16 cellular contexts compared by ENCODE assay signal in genomic region chr4:100017627-100018310, GRCh38.
A peak's percentile ranks its signal among the peaks of the same experiment; 100 is the strongest.
DNase-seq lines count a peak whose midpoint lies in the region; ATAC-seq, FAIRE-seq and TF ChIP-seq lines count a peak whose summit lies in the region.
"Had no signal": no experiment of that assay in that cellular context is flagged by ENCODE, and none has a peak within 500 bp of the region (broad histone marks: within the 10 kb centered on the region; RNA-seq: fewer than 3 reads in every experiment).

No MANE protein-coding gene starts in this region.

- TF ChIP-seq EP300 in HepG2 (IDR thresholded peaks at IDR 0.05; ENCODE audit: low read depth in 2 of 2, low read length in 2 of 2) (no peak), HepG2 (CRISPR knock-in tag; IDR thresholded peaks at IDR 0.05; ENCODE audit: borderline replicate concordance) (no peak), gastroesophageal sphincter (IDR thresholded peaks at IDR 0.05) (no peak)

- intact Hi-C loops in PC-9 (cut with micrococcal nuclease; ENCODE audit: unreplicated experiment) = no loop called here
- intact Hi-C loops in HepG2 (cut with micrococcal nuclease; ENCODE audit: unreplicated experiment) = no loop called here

- CTCF ChIA-PET in PC-9 (lab: Charles Lee) (interaction anchor here (0.6 to 0.9 kb wide), 2 partner anchors 9 to 246 kb away, joined by 3 to 5 read pairs; no protein-coding TSS in a partner anchor), HepG2 (lab: Yijun Ruan, JAX; ENCODE audit: low intra/inter-chr PET ratio, low total read pairs) (no interaction called here)

- H3F3A ChIP-seq in PC-9 (ENCODE audit: insufficient read depth, low read depth) = no peaks in the 10 kb centered on the region

- POLR2A ChIA-PET in PC-9 (lab: Charles Lee; ENCODE audit: unreplicated experiment) (no interaction called here), HepG2 (lab: Yijun Ruan, JAX) (no interaction called here)

- H3K9me2 ChIP-seq in PC-9 (ENCODE audit: insufficient read depth) = no peaks in the 10 kb centered on the region

- H3K4me2 ChIP-seq in PC-9 (0 out of 2 replicates have a peak overlapping the region, but pooled peaks have one; percentile 11), HepG2 (ENCODE audit: low read depth, low read length) (no peak overlapping the region)

- H3K27ac ChIP-seq in 22Rv1 (peak overlapping the region; percentile 56), PC-9 (peak overlapping the region; percentile 47; the same call in 1 of the 2 replicates), HepG2 (ENCODE audit: extremely low read length, insufficient read depth, low read length) (no peak overlapping the region), gastroesophageal sphincter (no peak overlapping the region)
- H3K27ac ChIP-seq: esophagus squamous epithelium, lower lobe of right lung had no signal

- DNase-seq in PC-9 = peak in 1 of 2 experiments; percentile 53
- DNase-seq in HepG2 (ENCODE audit: low spot score) = no peak
- DNase-seq in NCI-H2227 treated with DMSO at 0.1 percent for 48 hours (lab: John Stamatoyannopoulos, UW) = no peak
- DNase-seq in central memory CD4-positive, alpha-beta T cell = no peak
- DNase-seq: activated CD4-positive, alpha-beta memory T cell treated with anti-CD3 and anti-CD28 coated beads for 36 hours; esophagus squamous epithelium; Kasumi-1; lower lobe of right lung; NCI-H524 treated with DMSO at 0.1 percent for 48 hours; posterior cingulate gyrus had no signal

- H3K9me3 ChIP-seq in PC-9 (ENCODE audit: insufficient read depth, low read depth) (peaks cover 3% of the 10 kb centered on the region; the same call in 1 of the 2 replicates), HepG2 (ENCODE audit: low read length) (no peaks in the 10 kb centered on the region), gastroesophageal sphincter (no peaks in the 10 kb centered on the region)
- H3K9me3 ChIP-seq: esophagus squamous epithelium, lower lobe of right lung had no signal

- TF ChIP-seq CTCF in 22Rv1 (IDR thresholded peaks at IDR 0.05) (no peak), PC-9 (conservative IDR thresholded peaks at IDR 0.05) (no peak), HepG2 (CRISPR knock-in tag; IDR thresholded peaks at IDR 0.05) (no peak), gastroesophageal sphincter (IDR thresholded peaks at IDR 0.05) (no peak)

- no peak for TF ChIP-seq RAD21 in HepG2 (CRISPR knock-in tag; IDR thresholded peaks at IDR 0.05)

- H4K20me1 ChIP-seq in PC-9 (ENCODE audit: insufficient read depth) = no peaks in the 10 kb centered on the region
- no peaks in the 10 kb centered on the region for H4K20me1 ChIP-seq in HepG2 (ENCODE audit: insufficient read depth, low read length)

- TF ChIP-seq POLR2A in HepG2 (IDR thresholded peaks at IDR 0.05; ENCODE audit: insufficient read depth in 1 of 2, low read depth in 2 of 2, low read length in 2 of 2) (no peak), gastroesophageal sphincter (IDR thresholded peaks at IDR 0.05) (no peak)

- peak; percentile 94 for ATAC-seq in GM18907 (IDR thresholded peaks at IDR 0.05; ENCODE audit: unreplicated experiment)
- ATAC-seq in HG02981 (IDR thresholded peaks at IDR 0.05; ENCODE audit: unreplicated experiment) = peak; percentile 83
- ATAC-seq in HepG2 = no peak
- ATAC-seq in gastroesophageal sphincter = no peak
- ATAC-seq: lower lobe of right lung had no signal

- H3K4me3 ChIP-seq in PC-9 (no peak overlapping the region), HepG2 (replicated peaks in 1 of 3; ENCODE audit: insufficient read depth in 1 of 3, low read depth in 2 of 3, low read length in 3 of 3) (no peak overlapping the region), gastroesophageal sphincter (no peak overlapping the region)
- H3K4me3 ChIP-seq: esophagus squamous epithelium, lower lobe of right lung had no signal

- WGBS in HepG2 (ENCODE audit: low lambda C conversion rate) = 0% methylated on average over 3 of the region's 3 CpGs
- 78 to 93% methylated on average over 3 of the region's 3 CpGs for WGBS in gastroesophageal sphincter (ENCODE audit: low coverage in 1 of 2), 2 donors

- H3K9ac ChIP-seq in HepG2 (ENCODE audit: insufficient read depth, low read depth, low read length) = no peak overlapping the region

- H3K4me1 ChIP-seq in PC-9 (replicated peaks; ENCODE audit: insufficient read depth) (peaks cover 9% of the 10 kb centered on the region), HepG2 (ENCODE audit: insufficient read depth, low read length) (no peaks in the 10 kb centered on the region), gastroesophageal sphincter (peaks cover 0 to 2% (median 0%) of the 10 kb centered on the region in 3 donors)
- H3K4me1 ChIP-seq: esophagus squamous epithelium, lower lobe of right lung had no signal

- no peak overlapping the region for H2AFZ ChIP-seq in PC-9
- H2AFZ ChIP-seq in HepG2 (ENCODE audit: low read length) = no peak overlapping the region

- BruUV-seq in PC-9 (replicated peaks; lab: Mats Ljungman, UMichigan) (no TSS peak), HepG2 (replicated peaks; lab: Mats Ljungman, UMichigan) (no TSS peak)

- H3K36me3 ChIP-seq in PC-9 (ENCODE audit: low read depth) = no peaks in the 10 kb centered on the region
- H3K36me3 ChIP-seq in HepG2 (replicated peaks in 1 of 2; ENCODE audit: control insufficient read depth in 1 of 2, insufficient read depth in 2 of 2, low read length in 2 of 2) = no peaks in the 10 kb centered on the region
- no peaks in the 10 kb centered on the region for H3K36me3 ChIP-seq in gastroesophageal sphincter
- H3K36me3 ChIP-seq: esophagus squamous epithelium, lower lobe of right lung had no signal

- FAIRE-seq in HepG2 (lab: Jason Lieb, UNC) = no peak
- FAIRE-seq: H54, urothelium cell line had no signal

- no peaks in the 10 kb centered on the region for H3K27me3 ChIP-seq in PC-9 (ENCODE audit: insufficient read depth, low read depth)
- H3K27me3 ChIP-seq in HepG2 (ENCODE audit: control insufficient read depth in 1 of 2, insufficient read depth in 2 of 2, low read length in 2 of 2) = no peaks in the 10 kb centered on the region; a peak in 1 of 5 replicates
- H3K27me3 ChIP-seq in gastroesophageal sphincter = no peaks in the 10 kb centered on the region
- H3K27me3 ChIP-seq: esophagus squamous epithelium had no signal

- H3K79me2 ChIP-seq in PC-9 (ENCODE audit: low read depth) = no peaks in the 10 kb centered on the region
- H3K79me2 ChIP-seq in HepG2 (ENCODE audit: insufficient read depth, low read length) = no peaks in the 10 kb centered on the region

- in situ Hi-C loops in HepG2 (cut with HindIII; ENCODE audit: extremely low pct_ligation_motif_present, low pct_unique_long_range_greater_than_20kb) = no loop called here

TF ChIP-seq in HepG2, 621 proteins besides CTCF, POLR2A, EP300 and RAD21:
- TF ChIP-seq POGZ (CRISPR knock-in tag; IDR thresholded peaks at IDR 0.05) (no peak), KLF16 (CRISPR knock-in tag; IDR thresholded peaks at IDR 0.05) (no peak), SMAD3 (CRISPR knock-in tag; IDR thresholded peaks at IDR 0.05) (no peak), ZSCAN31 (CRISPR knock-in tag; IDR thresholded peaks at IDR 0.05; ENCODE audit: low read depth) (no peak), TFAP4 (IDR thresholded peaks at IDR 0.05; ENCODE audit: borderline replicate concordance, low read depth) (no peak)
- TF ChIP-seq, protein P1, sequence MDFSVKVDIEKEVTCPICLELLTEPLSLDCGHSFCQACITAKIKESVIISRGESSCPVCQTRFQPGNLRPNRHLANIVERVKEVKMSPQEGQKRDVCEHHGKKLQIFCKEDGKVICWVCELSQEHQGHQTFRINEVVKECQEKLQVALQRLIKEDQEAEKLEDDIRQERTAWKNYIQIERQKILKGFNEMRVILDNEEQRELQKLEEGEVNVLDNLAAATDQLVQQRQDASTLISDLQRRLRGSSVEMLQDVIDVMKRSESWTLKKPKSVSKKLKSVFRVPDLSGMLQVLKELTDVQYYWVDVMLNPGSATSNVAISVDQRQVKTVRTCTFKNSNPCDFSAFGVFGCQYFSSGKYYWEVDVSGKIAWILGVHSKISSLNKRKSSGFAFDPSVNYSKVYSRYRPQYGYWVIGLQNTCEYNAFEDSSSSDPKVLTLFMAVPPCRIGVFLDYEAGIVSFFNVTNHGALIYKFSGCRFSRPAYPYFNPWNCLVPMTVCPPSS (IDR thresholded peaks at IDR 0.05) = no peak

Comparison
In these comparisons a context has a peak if more than half of its experiments do, and no peak if none do; other contexts are left out.
1. H3K27ac ChIP-seq: peak in 22Rv1 (single experiment) and PC-9 (single experiment); none in HepG2 (single experiment) and gastroesophageal sphincter (0 of 4).
2. ATAC-seq: peak in GM18907 (single experiment) and HG02981 (single experiment); none in HepG2 (single experiment) and gastroesophageal sphincter (single experiment).